ENCODE assay signal across 1 cellular context in the genomic region with DNA sequence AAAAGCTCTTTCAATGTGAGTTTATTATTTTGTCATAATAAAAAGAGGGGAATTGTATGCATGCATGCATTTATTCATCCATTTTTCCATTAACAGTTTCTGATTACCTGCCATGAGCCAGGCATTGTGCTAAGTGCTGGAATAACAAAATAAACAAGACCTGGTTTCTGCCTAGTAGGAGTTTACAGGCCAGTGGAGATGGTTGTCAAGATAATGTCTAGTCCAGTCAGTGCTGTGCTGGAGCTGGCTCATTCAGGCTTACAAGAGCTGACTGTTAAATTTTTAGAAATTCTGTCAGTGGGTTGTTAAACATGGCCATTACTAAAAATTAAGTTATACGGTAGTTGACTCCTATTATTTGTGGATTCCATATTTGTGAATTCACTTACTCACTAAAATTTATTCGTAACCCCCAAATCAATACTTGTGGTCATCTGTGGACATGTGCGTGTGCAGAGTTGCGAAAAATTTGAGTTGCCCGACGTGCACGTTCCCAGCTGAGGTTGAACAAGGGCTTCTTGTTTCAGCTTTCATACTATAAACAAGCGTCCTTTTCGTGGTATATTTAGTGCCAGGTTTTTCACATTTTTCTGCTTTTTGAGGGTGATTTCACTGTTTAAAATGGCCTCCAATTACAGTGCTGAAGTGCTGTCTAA.
TF ChIP-seq lines count a peak whose summit lies in the region.

No MANE protein-coding gene starts in this region.

TF ChIP-seq in SK-N-SH treated with all-trans-retinoic acid at 6 μM for 48 hours, 23 proteins besides CTCF, POLR2A, EP300 and RAD21 (continued from another document):
- TF ChIP-seq, protein P1, sequence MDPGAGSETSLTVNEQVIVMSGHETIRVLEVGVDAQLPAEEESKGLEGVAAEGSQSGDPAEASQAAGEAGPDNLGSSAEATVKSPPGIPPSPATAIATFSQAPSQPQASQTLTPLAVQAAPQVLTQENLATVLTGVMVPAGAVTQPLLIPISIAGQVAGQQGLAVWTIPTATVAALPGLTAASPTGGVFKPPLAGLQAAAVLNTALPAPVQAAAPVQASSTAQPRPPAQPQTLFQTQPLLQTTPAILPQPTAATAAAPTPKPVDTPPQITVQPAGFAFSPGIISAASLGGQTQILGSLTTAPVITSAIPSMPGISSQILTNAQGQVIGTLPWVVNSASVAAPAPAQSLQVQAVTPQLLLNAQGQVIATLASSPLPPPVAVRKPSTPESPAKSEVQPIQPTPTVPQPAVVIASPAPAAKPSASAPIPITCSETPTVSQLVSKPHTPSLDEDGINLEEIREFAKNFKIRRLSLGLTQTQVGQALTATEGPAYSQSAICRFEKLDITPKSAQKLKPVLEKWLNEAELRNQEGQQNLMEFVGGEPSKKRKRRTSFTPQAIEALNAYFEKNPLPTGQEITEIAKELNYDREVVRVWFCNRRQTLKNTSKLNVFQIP (CRISPR knock-in tag; IDR thresholded peaks at IDR 0.05; ENCODE audit: borderline replicate concordance, low read depth), result no peak
- TF ChIP-seq BACH2 (CRISPR knock-in tag; IDR thresholded peaks at IDR 0.05; ENCODE audit: borderline replicate concordance) (no peak), ZNF70 (CRISPR knock-in tag; IDR thresholded peaks at IDR 0.05) (no peak), RARB (CRISPR knock-in tag; IDR thresholded peaks at IDR 0.05) (no peak), ZNF565 (CRISPR knock-in tag; conservative IDR thresholded peaks at IDR 0.05; ENCODE audit: low read depth) (no peak)
- TF ChIP-seq, protein P2, sequence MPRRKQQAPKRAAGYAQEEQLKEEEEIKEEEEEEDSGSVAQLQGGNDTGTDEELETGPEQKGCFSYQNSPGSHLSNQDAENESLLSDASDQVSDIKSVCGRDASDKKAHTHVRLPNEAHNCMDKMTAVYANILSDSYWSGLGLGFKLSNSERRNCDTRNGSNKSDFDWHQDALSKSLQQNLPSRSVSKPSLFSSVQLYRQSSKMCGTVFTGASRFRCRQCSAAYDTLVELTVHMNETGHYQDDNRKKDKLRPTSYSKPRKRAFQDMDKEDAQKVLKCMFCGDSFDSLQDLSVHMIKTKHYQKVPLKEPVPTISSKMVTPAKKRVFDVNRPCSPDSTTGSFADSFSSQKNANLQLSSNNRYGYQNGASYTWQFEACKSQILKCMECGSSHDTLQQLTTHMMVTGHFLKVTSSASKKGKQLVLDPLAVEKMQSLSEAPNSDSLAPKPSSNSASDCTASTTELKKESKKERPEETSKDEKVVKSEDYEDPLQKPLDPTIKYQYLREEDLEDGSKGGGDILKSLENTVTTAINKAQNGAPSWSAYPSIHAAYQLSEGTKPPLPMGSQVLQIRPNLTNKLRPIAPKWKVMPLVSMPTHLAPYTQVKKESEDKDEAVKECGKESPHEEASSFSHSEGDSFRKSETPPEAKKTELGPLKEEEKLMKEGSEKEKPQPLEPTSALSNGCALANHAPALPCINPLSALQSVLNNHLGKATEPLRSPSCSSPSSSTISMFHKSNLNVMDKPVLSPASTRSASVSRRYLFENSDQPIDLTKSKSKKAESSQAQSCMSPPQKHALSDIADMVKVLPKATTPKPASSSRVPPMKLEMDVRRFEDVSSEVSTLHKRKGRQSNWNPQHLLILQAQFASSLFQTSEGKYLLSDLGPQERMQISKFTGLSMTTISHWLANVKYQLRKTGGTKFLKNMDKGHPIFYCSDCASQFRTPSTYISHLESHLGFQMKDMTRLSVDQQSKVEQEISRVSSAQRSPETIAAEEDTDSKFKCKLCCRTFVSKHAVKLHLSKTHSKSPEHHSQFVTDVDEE (CRISPR knock-in tag; IDR thresholded peaks at IDR 0.05), result no peak
